12 cellular contexts compared by ENCODE assay signal in the genomic region with DNA sequence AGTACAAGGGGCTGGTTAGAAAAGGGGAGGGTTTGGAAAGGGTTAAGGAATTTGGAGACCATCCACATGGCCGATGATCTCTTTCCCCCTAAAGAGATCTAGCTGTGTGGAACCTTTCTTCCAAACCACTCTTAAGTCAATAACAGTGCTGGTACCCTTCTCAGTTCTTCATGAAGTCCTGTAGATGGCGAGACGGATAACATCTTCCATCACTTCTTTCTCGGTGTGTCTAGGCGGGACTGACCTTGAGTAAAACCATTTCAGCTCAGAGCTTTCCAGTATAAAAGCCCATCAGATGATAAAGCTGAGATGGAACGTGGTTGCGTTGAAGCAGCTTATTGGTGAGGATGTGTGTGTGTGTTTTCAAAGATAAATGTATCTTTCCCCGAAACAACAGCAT.
DNase-seq lines count a peak whose midpoint lies in the region; ATAC-seq and TF ChIP-seq lines count a peak whose summit lies in the region.
"Had no signal": no experiment of that assay in that cellular context is flagged by ENCODE, and none has a peak within 500 bp of the region (broad histone marks: within the 10 kb centered on the region; RNA-seq: fewer than 3 reads in every experiment).

No MANE protein-coding gene starts in this region.

- 0 out of 2 replicates have a peak overlapping the region, but pooled peaks have one; percentile 26 for H2AFZ ChIP-seq in GM23248

- no peak for ATAC-seq in naive thymus-derived CD8-positive, alpha-beta T cell
- ATAC-seq in GM18867 (IDR thresholded peaks at IDR 0.05; ENCODE audit: unreplicated experiment): no peak

- no peaks in the 10 kb centered on the region for H3K9me3 ChIP-seq in GM23248 (ENCODE audit: low read depth)
- H3K9me3 ChIP-seq: thoracic aorta had no signal

- H4K20me1 ChIP-seq in GM23248 (ENCODE audit: insufficient read depth): no peaks in the 10 kb centered on the region

- H3K4me3 Mint-ChIP-seq in naive thymus-derived CD8-positive, alpha-beta T cell: peak overlapping the region in 3 of 10 donors; percentile 8 to 51 (median 27)
- H3K4me3 Mint-ChIP-seq in type B pancreatic cell: no peak overlapping the region

- H3K9me3 Mint-ChIP-seq in naive thymus-derived CD8-positive, alpha-beta T cell: peaks cover 0 to 2% (median 0%) of the 10 kb centered on the region in 9 donors
- H3K9me3 Mint-ChIP-seq in type B pancreatic cell: no peaks in the 10 kb centered on the region

- DNase-seq in AML-193 (lab: John Stamatoyannopoulos, UW) (peak; percentile 21 to 22), GM23248 (peak; percentile 46), amniotic epithelial cell (ENCODE audit: low read depth) (peak; percentile 80), COLO829 (ENCODE audit: low spot score) (no peak), type B pancreatic cell (ENCODE audit: extremely low spot score, unreplicated experiment) (no peak)
- no peak for DNase-seq in naive thymus-derived CD8-positive, alpha-beta T cell
- DNase-seq in stimulated activated CD4-positive, alpha-beta T cell treated with anti-CD3 and anti-CD28 coated beads, Interleukin-15, amount 100 ng/mL, for 24 hours: no peak
- DNase-seq: NCI-H2171 treated with DMSO at 0.1 percent for 48 hours, SIG-M5 had no signal

- peaks cover 0 to 2% (median 0%) of the 10 kb centered on the region in 5 donors for H3K27me3 Mint-ChIP-seq in naive thymus-derived CD8-positive, alpha-beta T cell
- H3K27me3 Mint-ChIP-seq in type B pancreatic cell: no peaks in the 10 kb centered on the region

- peak overlapping the region in 9 of 10 donors; percentile 41 to 98 (median 52) for H3K27ac Mint-ChIP-seq in naive thymus-derived CD8-positive, alpha-beta T cell
- H3K27ac Mint-ChIP-seq in type B pancreatic cell: no peak overlapping the region

- H3K4me3 ChIP-seq in GM23248: no peak overlapping the region
- H3K4me3 ChIP-seq: cardiac muscle cell, thoracic aorta had no signal

- WGBS in GM23248 (ENCODE audit: low coverage in 1 of 2, low lambda C conversion rate in 2 of 2, missing lambda C conversion rate in 2 of 2), 2 experiments: 41 to 49% methylated on average over 8 of the region's 8 CpGs

- TF ChIP-seq CTCF in type B pancreatic cell (conservative IDR thresholded peaks at IDR 0.05): no peak

- H3K36me3 ChIP-seq in GM23248 (ENCODE audit: low read depth): no peaks in the 10 kb centered on the region
- H3K36me3 ChIP-seq: cardiac muscle cell had no signal

- H3K9me2 ChIP-seq in GM23248 (ENCODE audit: insufficient read depth): no peaks in the 10 kb centered on the region

- peaks cover 74% of the 10 kb centered on the region for H3K4me1 ChIP-seq in GM23248 (ENCODE audit: insufficient read depth)

- peaks cover 53 to 97% (median 90%) of the 10 kb centered on the region in 4 donors for H3K4me1 Mint-ChIP-seq in naive thymus-derived CD8-positive, alpha-beta T cell
- H3K4me1 Mint-ChIP-seq in type B pancreatic cell (ENCODE audit: unreplicated experiment): peaks cover 40% of the 10 kb centered on the region

- peak overlapping the region; percentile 47 for H3K4me2 ChIP-seq in GM23248 (ENCODE audit: unreplicated experiment)

- no peaks in the 10 kb centered on the region for H3K27me3 ChIP-seq in GM23248 (replicated peaks; ENCODE audit: insufficient read depth)
- H3K27me3 ChIP-seq: cardiac muscle cell had no signal

- POLR2A ChIA-PET in naive thymus-derived CD8-positive, alpha-beta T cell (lab: Charles Lee): interaction anchor here (1.4 to 2.4 kb wide), 2 partner anchors 17 to 151 kb away, joined by 4 to 6 read pairs; a partner anchor contains a TSS

- peaks cover 58% of the 10 kb centered on the region for H3F3A ChIP-seq in GM23248 (ENCODE audit: insufficient read depth)

- in situ Hi-C loops in GM23248 (cut with MboI): no loop called here

- H3K36me3 Mint-ChIP-seq in naive thymus-derived CD8-positive, alpha-beta T cell: peaks cover 0 to 3% (median 0%) of the 10 kb centered on the region in 3 donors
- peaks cover 6% of the 10 kb centered on the region for H3K36me3 Mint-ChIP-seq in type B pancreatic cell

- peak overlapping the region; percentile 68 for H3K9ac ChIP-seq in GM23248

- peak overlapping the region; percentile 92 for H3K27ac ChIP-seq in GM23248
- H3K27ac ChIP-seq: cardiac muscle cell had no signal

- H3K79me2 ChIP-seq in GM23248 (ENCODE audit: insufficient read depth): no peaks in the 10 kb centered on the region

Comparison
In these comparisons a context has a peak if more than half of its experiments do, and no peak if none do; other contexts are left out.
1. DNase-seq: peak in AML-193 (2 of 2), GM23248 (single experiment) and amniotic epithelial cell (single experiment); none in naive thymus-derived CD8-positive, alpha-beta T cell (0 of 10), COLO829 (single experiment), type B pancreatic cell (single experiment) and stimulated activated CD4-positive, alpha-beta T cell treated with anti-CD3 and anti-CD28 coated beads, Interleukin-15, amount 100 ng/mL, for 24 hours (single experiment).